In the genomic region with DNA sequence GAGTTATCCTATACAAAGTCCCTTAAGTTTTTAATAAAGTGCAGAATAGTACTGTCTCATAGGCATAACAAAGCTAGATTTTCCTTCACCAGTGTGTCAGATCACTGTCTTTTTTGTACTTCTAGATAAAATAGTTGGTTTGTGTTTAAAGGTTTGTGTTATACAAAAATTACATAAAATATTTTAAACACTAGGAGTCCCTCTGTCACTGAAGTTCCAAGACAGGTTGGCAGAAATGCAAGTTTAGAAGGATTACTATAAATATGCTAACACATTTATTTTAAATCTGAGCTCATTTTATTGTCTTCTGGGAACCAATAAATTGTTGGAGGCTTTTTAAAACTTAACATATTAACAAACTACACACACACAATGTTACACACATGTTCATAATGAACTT, we compare ENCODE assay signal across 22 cellular contexts.
"Had no signal": no experiment of that assay in that cellular context is flagged by ENCODE, and none has a peak within 500 bp of the region (broad histone marks: within the 10 kb centered on the region; RNA-seq: fewer than 3 reads in every experiment).

No MANE protein-coding gene starts in this region.

- H3K9me3 ChIP-seq: body of pancreas had no signal

- H3K27ac Mint-ChIP-seq: activated CD4-positive, alpha-beta T cell treated with anti-CD3 and anti-CD28 coated beads for 36 hours; activated CD8-positive, alpha-beta T cell treated with anti-CD3 and anti-CD28 coated beads, Interleukin-2, amount 10 ng/mL, durations not matched to agents 7 days and 5 days; activated naive CD8-positive, alpha-beta T cell treated with anti-CD3 and anti-CD28 coated beads, Interleukin-2, amount 10 ng/mL, durations not matched to agents 7 days and 5 days had no signal

- H3K27me3 Mint-ChIP-seq: activated CD4-positive, alpha-beta T cell treated with anti-CD3 and anti-CD28 coated beads for 36 hours; activated naive CD8-positive, alpha-beta T cell treated with anti-CD3 and anti-CD28 coated beads, Interleukin-2, amount 10 ng/mL, durations not matched to agents 7 days and 5 days had no signal

- H3K4me3 ChIP-seq: ascending aorta, body of pancreas, PC-9 had no signal

- H3K36me3 ChIP-seq: ascending aorta, WERI-Rb-1 had no signal

- ATAC-seq: activated CD4-positive, alpha-beta T cell treated with anti-CD3 and anti-CD28 coated beads for 36 hours; activated CD8-positive, alpha-beta T cell treated with anti-CD3 and anti-CD28 coated beads, Interleukin-2, amount 10 ng/mL, durations not matched to agents 7 days and 5 days; body of pancreas had no signal

- H3K27me3 ChIP-seq: ascending aorta, body of pancreas had no signal

- H3K4me1 ChIP-seq: ascending aorta, body of pancreas had no signal

- DNase-seq: activated CD4-positive, alpha-beta T cell treated with anti-CD3 and anti-CD28 coated beads for 36 hours; activated CD8-positive, alpha-beta memory T cell treated with anti-CD3 and anti-CD28 coated beads, Interleukin-2, amount 50 U/mL, for 48 hours; activated CD8-positive, alpha-beta T cell treated with anti-CD3 and anti-CD28 coated beads, Interleukin-2, amount 10 ng/mL, durations not matched to agents 7 days and 5 days; activated naive CD4-positive, alpha-beta T cell treated with anti-CD3 and anti-CD28 coated beads, Interleukin-2, amount 50 U/mL, for 16 hours; activated naive CD8-positive, alpha-beta T cell treated with anti-CD3 and anti-CD28 coated beads, Interleukin-2, amount 10 ng/mL, durations not matched to agents 7 days and 5 days; activated T-cell treated with anti-CD3 and anti-CD28 coated beads, Interleukin-2, amount 50 U/mL, for 1 hour; body of pancreas; central memory CD4-positive, alpha-beta T cell; IMR-90; KBM-7; NCI-H1048; NCI-H146; NCI-H1930; NCI-H226; NCI-H526; NCI-H774; NK-92 treated with Interleukin-12 subunit alpha and Interleukin-12 subunit beta, amount 100 ng/mL, for 24 hours; PC-9; SHP77 treated with DMSO at 0.1 percent for 48 hours; T-helper 1 cell; WERI-Rb-1 had no signal

- H3K27ac ChIP-seq: ascending aorta, body of pancreas, PC-9, WERI-Rb-1 had no signal

- H3K4me3 Mint-ChIP-seq: activated CD4-positive, alpha-beta T cell treated with anti-CD3 and anti-CD28 coated beads for 36 hours; activated CD8-positive, alpha-beta T cell treated with anti-CD3 and anti-CD28 coated beads, Interleukin-2, amount 10 ng/mL, durations not matched to agents 7 days and 5 days; activated naive CD8-positive, alpha-beta T cell treated with anti-CD3 and anti-CD28 coated beads, Interleukin-2, amount 10 ng/mL, durations not matched to agents 7 days and 5 days had no signal
